Comparison of ENCODE assay signal across 18 cellular contexts in the genomic region with DNA sequence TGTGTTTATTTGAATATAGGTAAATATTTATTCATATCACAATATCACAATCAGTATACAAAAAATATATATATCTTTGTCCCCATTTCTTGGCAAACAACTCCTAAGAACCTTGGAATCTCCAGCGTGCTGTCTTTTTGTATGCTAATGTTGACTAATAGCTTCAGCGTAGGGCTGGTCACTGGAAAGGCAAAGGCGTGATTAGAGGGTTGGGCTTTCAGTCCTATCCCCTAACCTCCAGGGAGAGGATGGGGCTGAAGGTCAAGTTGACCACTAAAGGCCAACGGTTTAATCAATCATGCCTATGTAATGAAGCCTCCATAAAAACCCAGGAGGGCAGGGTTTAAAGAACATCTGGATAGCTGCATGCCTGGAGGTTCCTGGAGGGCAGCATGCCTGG.
A peak's percentile ranks its signal among the peaks of the same experiment; 100 is the strongest.
DNase-seq lines count a peak whose midpoint lies in the region; FAIRE-seq and TF ChIP-seq lines count a peak whose summit lies in the region.
"Had no signal": no experiment of that assay in that cellular context is flagged by ENCODE, and none has a peak within 500 bp of the region (broad histone marks: within the 10 kb centered on the region; RNA-seq: fewer than 3 reads in every experiment).

No MANE protein-coding gene starts in this region.

- no peaks in the 10 kb centered on the region for H3K36me3 Mint-ChIP-seq in nephron progenitor cell (ENCODE audit: low read depth)
- H3K36me3 Mint-ChIP-seq: CD8-positive, alpha-beta T cell had no signal

- DNase-seq in H7: peak; percentile 45
- DNase-seq in H1 (ENCODE audit: low read depth in 1 of 2, low spot score in 2 of 2): no peak
- DNase-seq in iPS DF 19.7 (ENCODE audit: low read depth, low spot score): peak; percentile 30
- DNase-seq in nephron progenitor cell: peak; percentile 37
- no peak for DNase-seq in pons (ENCODE audit: low spot score)
- no peak for DNase-seq in dermis blood vessel endothelial cell
- no peak for DNase-seq in HuH-7 (ENCODE audit: low spot score)
- DNase-seq: Calu3; CD8-positive, alpha-beta T cell; DMS79 treated with DMSO at 0.1 percent for 48 hours; HFFc6; IMR-90 had no signal

- no peaks in the 10 kb centered on the region for H3K79me1 ChIP-seq in H1 (ENCODE audit: low read depth, low read length)

- peak; percentile 32 for FAIRE-seq in H1 (lab: Jason Lieb, UNC)
- FAIRE-seq: GM12878, GM19239, H54 had no signal

- CTCF ChIA-PET in H1 (lab: Charles Lee; ENCODE audit: partially characterized antibody): interaction anchor here (0.6 to 1.2 kb wide), 5 partner anchors 9 to 290 kb away, joined by 3 to 4 read pairs (median 3); no protein-coding TSS in a partner anchor

- TF ChIP-seq CTCF in H1 (IDR thresholded peaks at IDR 0.05; ENCODE audit: control extremely low read depth in 1 of 3, insufficient read depth in 1 of 3, low read depth in 1 of 3, low read length in 3 of 3) (no peak), nephron progenitor cell (IDR thresholded peaks at IDR 0.05) (no peak)

- no peak overlapping the region for H3K27ac Mint-ChIP-seq in nephron progenitor cell
- H3K27ac Mint-ChIP-seq: B cell; CD8-positive, alpha-beta T cell; HFFc6 had no signal

- no peak for TF ChIP-seq POLR2A in H1 (IDR thresholded peaks at IDR 0.05; ENCODE audit: control extremely low read depth in 1 of 2, low read depth in 2 of 2, low read length in 2 of 2)

- no peak overlapping the region for H3K18ac ChIP-seq in H1 (ENCODE audit: extremely low read depth, low read length)

- no peak overlapping the region for H3K4ac ChIP-seq in H1 (replicated peaks; ENCODE audit: insufficient read length, low read depth, low read length)

- H3K4me3 ChIP-seq in H7 (ENCODE audit: insufficient read depth, low read depth, low read length) (no peak overlapping the region), H1 (ENCODE audit: extremely low read depth in 1 of 4, insufficient read depth in 2 of 4, low read depth in 3 of 4, low read length in 4 of 4) (no peak overlapping the region)
- H3K4me3 ChIP-seq: BLaER1 treated with 17β-estradiol and CSF1 and Interleukin-3, amounts not matched to agents 10 nM and 100 nM; GM12878 had no signal

- H2BK15ac ChIP-seq in H1 (ENCODE audit: low read length): no peak overlapping the region

- no peak overlapping the region for H4K91ac ChIP-seq in H1 (replicated peaks; ENCODE audit: insufficient read length, low read length)

- H3K4me1 ChIP-seq in H1 (replicated peaks in 1 of 4; ENCODE audit: control insufficient read depth in 3 of 4, insufficient read depth in 4 of 4, low read length in 3 of 4): 0 out of 7 replicates have a peak, but pooled peaks cover 0 to 3% (median 0%) of the 10 kb centered on the region in 4 experiments
- H3K4me1 ChIP-seq: BLaER1 treated with 17β-estradiol and CSF1 and Interleukin-3, amounts not matched to agents 10 nM and 100 nM had no signal

- H3K4me3 Mint-ChIP-seq in nephron progenitor cell: no peak overlapping the region
- H3K4me3 Mint-ChIP-seq: B cell; CD8-positive, alpha-beta T cell; HFFc6 had no signal

- no peak overlapping the region for H3K4me2 ChIP-seq in H1 (ENCODE audit: insufficient read depth in 1 of 2, low read depth in 2 of 2, low read length in 2 of 2)
- H3K4me2 ChIP-seq: BLaER1 treated with 17β-estradiol and CSF1 and Interleukin-3, amounts not matched to agents 10 nM and 100 nM had no signal

- no peaks in the 10 kb centered on the region for H3K79me2 ChIP-seq in H1 (ENCODE audit: control insufficient read depth in 1 of 2, insufficient read depth in 2 of 2, low read length in 2 of 2)

- POLR2A ChIA-PET in H1 (lab: Charles Lee; ENCODE audit: partially characterized antibody): interaction anchor here (1.1 kb wide), 1 partner anchor 140 kb away, joined by 5 read pairs; no protein-coding TSS in a partner anchor

- no peak overlapping the region for H4K8ac ChIP-seq in H1 (ENCODE audit: extremely low read depth, insufficient read depth, low read length)

- H3K23ac ChIP-seq in H1 (ENCODE audit: insufficient read length): no peak overlapping the region

- no peaks in the 10 kb centered on the region for H3K9me3 ChIP-seq in H1 (ENCODE audit: insufficient read depth in 2 of 2, low read depth in 1 of 2, low read length in 1 of 2)
- H3K9me3 ChIP-seq: BLaER1 treated with 17β-estradiol and CSF1 and Interleukin-3, amounts not matched to agents 10 nM and 100 nM had no signal

- no peaks in the 10 kb centered on the region for H4K20me1 ChIP-seq in H1 (replicated peaks in 1 of 2; ENCODE audit: control insufficient read depth in 1 of 2, insufficient read depth in 2 of 2, low read length in 2 of 2)
- H4K20me1 ChIP-seq: BLaER1 treated with 17β-estradiol and CSF1 and Interleukin-3, amounts not matched to agents 10 nM and 100 nM had no signal

- peaks cover 25% of the 10 kb centered on the region for H3K4me1 Mint-ChIP-seq in nephron progenitor cell
- H3K4me1 Mint-ChIP-seq: B cell had no signal

- peaks cover 3% of the 10 kb centered on the region for H3K27me3 Mint-ChIP-seq in nephron progenitor cell (ENCODE audit: low read depth, poor library complexity)
- H3K27me3 Mint-ChIP-seq: B cell had no signal

- TF ChIP-seq EP300 in H1 (IDR thresholded peaks at IDR 0.05; ENCODE audit: borderline replicate concordance in 1 of 2, low read depth in 2 of 2, low read length in 2 of 2): no peak

- no peak overlapping the region for H2BK5ac ChIP-seq in H1 (ENCODE audit: low read depth, low read length)

- H4K5ac ChIP-seq in H1 (ENCODE audit: insufficient read length, low read depth, low read length): no peak overlapping the region

- no peak overlapping the region for H3K56ac ChIP-seq in H1 (replicated peaks; ENCODE audit: insufficient read length, low read depth, low read length)

- no peak overlapping the region for H3K27ac ChIP-seq in H1 (ENCODE audit: low read depth, low read length)
- H3K27ac ChIP-seq: BLaER1 treated with 17β-estradiol and CSF1 and Interleukin-3, amounts not matched to agents 10 nM and 100 nM; HL-60 had no signal

- H2AFZ ChIP-seq in H1 (ENCODE audit: low read length): no peak overlapping the region

- no peak overlapping the region for H3K9ac ChIP-seq in H1 (replicated peaks in 1 of 4; ENCODE audit: extremely low read depth in 1 of 4, low read depth in 3 of 4, low read length in 3 of 4)
- H3K9ac ChIP-seq: BLaER1 treated with 17β-estradiol and CSF1 and Interleukin-3, amounts not matched to agents 10 nM and 100 nM had no signal

- H2BK120ac ChIP-seq in H1 (replicated peaks; ENCODE audit: low read depth, low read length): no peak overlapping the region

- WGBS in H1 (ENCODE audit: extremely low coverage in 1 of 2, insufficient coverage in 1 of 2, insufficient read length in 1 of 2, insufficient replicate concordance in 2 of 2, low coverage in 1 of 2, low lambda C conversion rate in 2 of 2, missing lambda C conversion rate in 1 of 2), 2 experiments: 62% methylated on average over 4 of the region's 4 CpGs; no CpG with 5 or more reads in 1 of the 2 experiments

- H3K23me2 ChIP-seq in H1 (ENCODE audit: low read depth, low read length): no peaks in the 10 kb centered on the region

- H3K9me3 Mint-ChIP-seq in nephron progenitor cell: no peaks in the 10 kb centered on the region
- H3K9me3 Mint-ChIP-seq: HFFc6 had no signal

- no peak for TF ChIP-seq RAD21 in H1 (IDR thresholded peaks at IDR 0.05 in 1 of 2, conservative IDR thresholded peaks at IDR 0.05 in 1 of 2; ENCODE audit: low read depth in 2 of 2, low read length in 2 of 2)

- no peak overlapping the region for H3K14ac ChIP-seq in H1 (ENCODE audit: insufficient read length)

- no peak overlapping the region for H2BK12ac ChIP-seq in H1 (ENCODE audit: low read depth, low read length)

- no peak overlapping the region for H2AK5ac ChIP-seq in H1 (ENCODE audit: low read depth, low read length)

- H3K27me3 ChIP-seq in H7 (ENCODE audit: control insufficient read depth, insufficient read depth, low read length): no peaks in the 10 kb centered on the region
- H3K27me3 ChIP-seq in H1 (replicated peaks in 1 of 4; ENCODE audit: control insufficient read depth in 3 of 4, extremely low read depth in 1 of 4, insufficient read depth in 3 of 4, low read length in 3 of 4): no peaks in the 10 kb centered on the region
- H3K27me3 ChIP-seq: BLaER1 treated with 17β-estradiol and CSF1 and Interleukin-3, amounts not matched to agents 10 nM and 100 nM had no signal

- H2BK20ac ChIP-seq in H1 (ENCODE audit: low read length): no peak overlapping the region

- H3K36me3 ChIP-seq in H7 (replicated peaks; ENCODE audit: control insufficient read depth, insufficient read depth, low read length) (no peaks in the 10 kb centered on the region), H1 (ENCODE audit: control insufficient read depth in 2 of 4, insufficient read depth in 4 of 4, low read length in 3 of 4) (no peaks in the 10 kb centered on the region)
- H3K36me3 ChIP-seq: BLaER1 treated with 17β-estradiol and CSF1 and Interleukin-3, amounts not matched to agents 10 nM and 100 nM had no signal

TF ChIP-seq in H1, 55 proteins besides CTCF, POLR2A, EP300 and RAD21 (continues in another document):
- no peak for TF ChIP-seq ZNF274 (IDR thresholded peaks at IDR 0.05; ENCODE audit: borderline replicate concordance, extremely low read depth, low read length)
- no peak for TF ChIP-seq HDAC2 (IDR thresholded peaks at IDR 0.05; ENCODE audit: borderline replicate concordance in 1 of 2, low read depth in 2 of 2, low read length in 2 of 2)
- TF ChIP-seq RBBP5 (IDR thresholded peaks at IDR 0.05; ENCODE audit: borderline replicate concordance, low read depth, low read length): no peak
- TF ChIP-seq YY1 (IDR thresholded peaks at IDR 0.05; ENCODE audit: low read depth, low read length): no peak
- TF ChIP-seq, protein P1, sequence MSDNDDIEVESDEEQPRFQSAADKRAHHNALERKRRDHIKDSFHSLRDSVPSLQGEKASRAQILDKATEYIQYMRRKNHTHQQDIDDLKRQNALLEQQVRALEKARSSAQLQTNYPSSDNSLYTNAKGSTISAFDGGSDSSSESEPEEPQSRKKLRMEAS (IDR thresholded peaks at IDR 0.05): no peak
- no peak for TF ChIP-seq RFX5 (IDR thresholded peaks at IDR 0.05; ENCODE audit: borderline replicate concordance, low read depth, low read length)
- no peak for TF ChIP-seq KDM5A (IDR thresholded peaks at IDR 0.05; ENCODE audit: low read length)
- no peak for TF ChIP-seq KDM4A (IDR thresholded peaks at IDR 0.05; ENCODE audit: low read depth, low read length, severe bottlenecking)
- no peak for TF ChIP-seq E2F6 (IDR thresholded peaks at IDR 0.05)
- TF ChIP-seq CHD2 (IDR thresholded peaks at IDR 0.05; ENCODE audit: low read length): no peak
- no peak for TF ChIP-seq SIRT6 (IDR thresholded peaks at IDR 0.05; ENCODE audit: low read length)
- no peak for TF ChIP-seq GABPA (IDR thresholded peaks at IDR 0.05; ENCODE audit: borderline replicate concordance, insufficient read depth, low read length)
- no peak for TF ChIP-seq POLR2AphosphoS5 (IDR thresholded peaks at IDR 0.05; ENCODE audit: low read depth, low read length)

Comparison
In these comparisons a context has a peak if more than half of its experiments do, and no peak if none do; other contexts are left out.
1. DNase-seq: peak in H7 (single experiment), iPS DF 19.7 (single experiment) and nephron progenitor cell (single experiment); none in H1 (0 of 2), pons (single experiment), dermis blood vessel endothelial cell (single experiment) and HuH-7 (single experiment).